ENCODE assay signal across 9 cellular contexts in the genomic region with DNA sequence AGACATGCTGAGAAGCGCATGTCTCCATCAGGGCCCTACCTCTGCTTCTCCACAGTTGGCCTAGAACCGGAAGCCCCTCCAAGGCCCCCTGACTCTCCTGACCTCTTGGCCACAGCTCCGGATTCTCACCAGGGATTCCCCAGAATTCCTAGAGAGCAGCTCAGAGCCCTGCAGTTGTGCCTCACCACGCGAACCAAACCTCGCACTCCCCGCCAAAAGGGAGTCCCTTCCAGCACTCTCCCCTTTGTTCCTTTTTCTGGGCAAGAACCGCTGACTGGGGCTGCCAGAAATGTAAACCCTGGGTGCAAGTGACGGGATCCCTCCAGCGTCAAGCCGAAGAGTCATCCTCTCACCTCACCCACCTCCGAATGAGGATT. TPM values are rescaled to one million over a fixed set of nuclear protein-coding genes. Genes with fewer than 3 reads are reported as not detected.
DNase-seq lines count a peak whose midpoint lies in the region; ATAC-seq lines count a peak whose summit lies in the region.
"Had no signal": no experiment of that assay in that cellular context is flagged by ENCODE, and none has a peak within 500 bp of the region (broad histone marks: within the 10 kb centered on the region; RNA-seq: fewer than 3 reads in every experiment).

No MANE protein-coding gene starts in this region.

- H3K36me3 Mint-ChIP-seq in T-cell: peaks cover 2% of the 10 kb centered on the region

- peak overlapping the region; percentile 80 for H3K27ac ChIP-seq in rectal smooth muscle tissue (ENCODE audit: low read depth, low read length)

- peaks cover 8 to 16% (median 8%) of the 10 kb centered on the region in 3 donors for H3K4me1 Mint-ChIP-seq in T-cell

- H3K4me3 ChIP-seq in rectal smooth muscle tissue (ENCODE audit: low read length): peak overlapping the region; percentile 62

- H3K4me3 Mint-ChIP-seq in T-cell: peak overlapping the region; percentile 78 to 82 (median 81)

- POLR2A ChIA-PET in T-cell (lab: Charles Lee): no interaction called here

- no peaks in the 10 kb centered on the region for H3K36me3 ChIP-seq in rectal smooth muscle tissue (ENCODE audit: control insufficient read depth, insufficient read depth, low read length)

- peak overlapping the region; percentile 24 for H3K9ac ChIP-seq in rectal smooth muscle tissue (ENCODE audit: low read length)

- peaks cover 14% of the 10 kb centered on the region for H3K4me1 ChIP-seq in rectal smooth muscle tissue (ENCODE audit: control insufficient read depth, insufficient read depth, low read length)

- peak overlapping the region in 1 of 2 donors; percentile 11 for H3K27ac Mint-ChIP-seq in T-cell

- H3K27me3 Mint-ChIP-seq in T-cell: peaks cover 7 to 17% of the 10 kb centered on the region in 2 donors

- ATAC-seq in T-cell (replicated peaks in 1 of 4): no peak
- peak; percentile 14 for ATAC-seq in left ventricle myocardium superior
- ATAC-seq in HG02981 (IDR thresholded peaks at IDR 0.05; ENCODE audit: unreplicated experiment): no peak

- CTCF ChIA-PET in T-cell (lab: Charles Lee): no interaction called here

- H3K27me3 ChIP-seq in rectal smooth muscle tissue (ENCODE audit: control insufficient read depth, insufficient read depth, low read length): no peaks in the 10 kb centered on the region

- intact Hi-C loops in left ventricle myocardium superior (cut with micrococcal nuclease): no loop called here

- DNase-seq in EL: peak; percentile 15
- no peak for DNase-seq in T-cell
- peak; percentile 26 for DNase-seq in left ventricle myocardium superior
- DNase-seq in HPDE6-E6E7 (ENCODE audit: extremely low spot score): no peak
- no peak for DNase-seq in DMS114 treated with DMSO at 0.1 percent for 48 hours (lab: John Stamatoyannopoulos, UW; ENCODE audit: unreplicated experiment)
- DNase-seq in COLO829 (ENCODE audit: low spot score): no peak
- DNase-seq: NCI-H1105 treated with DMSO at 0.1 percent for 48 hours had no signal

- no peaks in the 10 kb centered on the region for H3K9me3 Mint-ChIP-seq in T-cell

RNA-seq across cellular contexts. Expression of a gene that starts 36.7 kb away (rescaled TPM):
- total RNA-seq in T-cell (10 to 100 TPM in 4 of 5 donors, 1 to 10 TPM in 1; 9.9 to 23.5 (median 11.5) TPM), left ventricle myocardium superior (10.0 TPM)

Comparison
In these comparisons a context has a peak if more than half of its experiments do, and no peak if none do; other contexts are left out.
1. DNase-seq: peak in EL (single experiment) and left ventricle myocardium superior (single experiment); none in T-cell (0 of 34), HPDE6-E6E7 (single experiment), DMS114 treated with DMSO at 0.1 percent for 48 hours (single experiment) and COLO829 (single experiment).